ENCODE assay signal across 8 cellular contexts in genomic region chr4:153684182-153685073, GRCh38. TPM values are rescaled to one million over a fixed set of nuclear protein-coding genes. Genes with fewer than 3 reads are reported as not detected.
DNase-seq lines count a peak whose midpoint lies in the region; ATAC-seq and TF ChIP-seq lines count a peak whose summit lies in the region.

TSS of gene TLR2 (plus strand) at chr4:153684280. CDS start at chr4:153702908, 18,628 bp downstream.

- no peak within 1 kb of the TSS for H2BK5ac ChIP-seq in mesenchymal stem cell (ENCODE audit: low read depth, low read length, poor library complexity, severe bottlenecking)

- H3K36me3 ChIP-seq in CD8-positive, alpha-beta T cell (ENCODE audit: insufficient read depth, low read length) = no peaks in the 10 kb centered on the region
- no peaks in the 10 kb centered on the region for H3K36me3 ChIP-seq in mesenchymal stem cell (ENCODE audit: control insufficient read depth in 1 of 2, insufficient read depth in 2 of 2, low read depth in 1 of 2, low read length in 2 of 2)

- intact Hi-C loops in CD8-positive, alpha-beta T cell (cut with DNase I, micrococcal nuclease) = no loop called here

- H4K8ac ChIP-seq in mesenchymal stem cell (ENCODE audit: low read length) = peak within 1 kb of the TSS; percentile 69

- H3K4me3 Mint-ChIP-seq in CD8-positive, alpha-beta T cell = peak within 1 kb of the TSS; percentile 87

- H3K27ac ChIP-seq in CD8-positive, alpha-beta T cell (ENCODE audit: low read depth, low read length) = no peak within 1 kb of the TSS
- H3K27ac ChIP-seq in mesenchymal stem cell (ENCODE audit: low read length, poor library complexity, severe bottlenecking) = no peak within 1 kb of the TSS

- WGBS in mesenchymal stem cell = 1% methylated on average over 76 of the region's 79 CpGs

- H3K27ac Mint-ChIP-seq in CD8-positive, alpha-beta T cell = peak within 1 kb of the TSS; percentile 45

- H3K36me3 Mint-ChIP-seq in CD8-positive, alpha-beta T cell = peaks cover 13% of the 10 kb centered on the region

- CTCF ChIA-PET in CD8-positive, alpha-beta T cell (lab: Charles Lee) = interaction anchor here (0.9 kb wide), 1 partner anchor 40 kb away, joined by 4 read pairs; no protein-coding TSS in a partner anchor

- H2BK15ac ChIP-seq in mesenchymal stem cell (ENCODE audit: low read depth, poor library complexity, severe bottlenecking) = no peak within 1 kb of the TSS

- H2BK12ac ChIP-seq in mesenchymal stem cell (ENCODE audit: low read length in 2 of 2) = no peak within 1 kb of the TSS

- H3K4me3 ChIP-seq in CD8-positive, alpha-beta T cell (ENCODE audit: low read depth, low read length) = peak within 1 kb of the TSS; percentile 74
- H3K4me3 ChIP-seq in mesenchymal stem cell (ENCODE audit: insufficient read depth in 1 of 2, low read depth in 1 of 2, low read length in 2 of 2) = peak within 1 kb of the TSS; percentile 68 to 75

- peaks cover 13% of the 10 kb centered on the region for H3K4me1 Mint-ChIP-seq in CD8-positive, alpha-beta T cell (ENCODE audit: low read depth)

- H2AK5ac ChIP-seq in mesenchymal stem cell (ENCODE audit: low read length, severe bottlenecking) = no peak within 1 kb of the TSS

- peak within 1 kb of the TSS; percentile 98 for H3K4me2 ChIP-seq in mesenchymal stem cell (ENCODE audit: low read length, poor library complexity, severe bottlenecking)

- H2AFZ ChIP-seq in mesenchymal stem cell (ENCODE audit: low read depth, low read length) = peak within 1 kb of the TSS; percentile 32

- H3K9me3 ChIP-seq in CD8-positive, alpha-beta T cell (ENCODE audit: low read length) = peaks cover 5% of the 10 kb centered on the region
- H3K9me3 ChIP-seq in mesenchymal stem cell (ENCODE audit: control insufficient read depth, low read length) = peaks cover 20% of the 10 kb centered on the region

- ATAC-seq in CD8-positive, alpha-beta T cell = peak; percentile 91
- ATAC-seq in GM21360 (IDR thresholded peaks at IDR 0.05; ENCODE audit: unreplicated experiment) = peak; percentile 94

- H3K9me3 Mint-ChIP-seq in CD8-positive, alpha-beta T cell = peaks cover 19% of the 10 kb centered on the region

- no peaks in the 10 kb centered on the region for H3K27me3 ChIP-seq in CD8-positive, alpha-beta T cell (ENCODE audit: insufficient read depth, low read length)
- H3K27me3 ChIP-seq in mesenchymal stem cell (ENCODE audit: control insufficient read depth in 1 of 2, insufficient read depth in 1 of 2, low read length in 2 of 2) = peaks cover 6 to 51% of the 10 kb centered on the region in 2 experiments

- no peak for TF ChIP-seq CTCF in CD8-positive, alpha-beta T cell (IDR thresholded peaks at IDR 0.05)

- H3K4me1 ChIP-seq in CD8-positive, alpha-beta T cell (ENCODE audit: insufficient read depth, low read length) = peaks cover 13% of the 10 kb centered on the region
- H3K4me1 ChIP-seq in mesenchymal stem cell (ENCODE audit: control insufficient read depth, insufficient read depth, low read depth, low read length) = peaks cover 13% of the 10 kb centered on the region

- no peak within 1 kb of the TSS for H3K14ac ChIP-seq in mesenchymal stem cell (ENCODE audit: low read length in 2 of 2)

- peak; percentile 30 to 68 (median 51) for DNase-seq in CD8-positive, alpha-beta T cell
- DNase-seq in HuH-7 (ENCODE audit: low spot score) (peak; percentile 45), ecto neural progenitor cell (ENCODE audit: low spot score) (peak; percentile 74), mesenchymal stem cell (peak; percentile 43), COR-L47 (lab: John Stamatoyannopoulos, UW) (no peak)
- peak; percentile 33 to 46 for DNase-seq in activated CD4-positive, alpha-beta T cell treated with anti-CD3 and anti-CD28 coated beads, Interleukin-2, amount 50 U/mL, for 24 hours (ENCODE audit: low read depth in 1 of 2, low spot score in 1 of 2)
- peak; percentile 43 for DNase-seq in stimulated activated CD8-positive, alpha-beta memory T cell treated with anti-CD3 and anti-CD28 coated beads, Interleukin-12 subunit alpha, Interleukin-12 subunit beta, amount 100 ng/mL, for 4 hours (ENCODE audit: low read depth)

- no peak within 1 kb of the TSS for H2BK120ac ChIP-seq in mesenchymal stem cell (ENCODE audit: low read depth, low read length)

- peak within 1 kb of the TSS in 1 of 2 experiments; percentile 21 for H3K18ac ChIP-seq in mesenchymal stem cell (ENCODE audit: low read depth in 1 of 2, low read length in 2 of 2)

- H3K23ac ChIP-seq in mesenchymal stem cell (ENCODE audit: low read length in 2 of 2) = peak within 1 kb of the TSS in 1 of 2 experiments; percentile 20

- H3K9ac ChIP-seq in mesenchymal stem cell (ENCODE audit: low read length) = peak within 1 kb of the TSS; percentile 32

- H3K79me1 ChIP-seq in mesenchymal stem cell (replicated peaks; ENCODE audit: low read length, poor library complexity, severe bottlenecking) = no peaks in the 10 kb centered on the region

- H3K4ac ChIP-seq in mesenchymal stem cell (ENCODE audit: low read depth in 1 of 2, low read length in 2 of 2) = no peak within 1 kb of the TSS

- no peak within 1 kb of the TSS for H4K91ac ChIP-seq in mesenchymal stem cell (ENCODE audit: low read length)

- POLR2A ChIA-PET in CD8-positive, alpha-beta T cell (lab: Charles Lee) = no interaction called here

- H3K27me3 Mint-ChIP-seq in CD8-positive, alpha-beta T cell (ENCODE audit: low read depth) = peaks cover 25% of the 10 kb centered on the region

RNA-seq across cellular contexts. Expression of gene TLR2, which starts in this region (rescaled TPM):
- 1 to 10 TPM; 1.6 to 2.9 TPM for total RNA-seq in CD8-positive, alpha-beta T cell
- 0.06 TPM for polyA plus RNA-seq in mesenchymal stem cell (2013, experiment 1 of 2)
- 0.05 TPM for polyA plus RNA-seq in mesenchymal stem cell (2013, experiment 2 of 2)
